ENCODE assay signal across 9 cellular contexts in the genomic region with DNA sequence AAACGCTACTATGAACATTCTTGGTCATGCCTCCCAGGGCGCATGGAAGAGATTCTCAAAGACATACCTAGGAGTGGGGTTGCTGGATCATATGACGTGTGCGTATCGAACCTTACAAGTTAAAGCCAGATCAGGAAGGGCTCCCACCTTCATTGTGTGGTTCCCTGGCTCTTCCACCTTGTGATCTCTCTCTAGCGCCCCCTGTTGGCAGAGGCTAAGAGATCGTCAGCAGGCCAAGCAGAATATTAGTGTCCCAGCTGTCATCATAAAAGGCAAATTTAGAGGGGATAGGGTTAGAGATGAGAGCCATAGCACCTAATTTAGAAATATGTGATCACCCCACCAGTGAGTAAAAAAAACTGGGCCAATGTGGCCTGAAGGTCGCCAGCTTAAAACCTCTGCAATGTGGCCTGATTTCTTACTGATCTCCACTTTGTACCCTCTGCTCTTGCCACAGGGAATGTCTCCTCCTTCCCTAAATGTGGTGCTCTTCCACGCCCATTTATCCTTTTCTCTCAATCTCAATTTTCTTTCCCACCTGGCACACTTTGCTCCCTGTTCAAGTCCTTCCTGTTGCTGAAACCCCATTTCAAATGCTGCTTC.
DNase-seq lines count a peak whose midpoint lies in the region; ATAC-seq, FAIRE-seq and TF ChIP-seq lines count a peak whose summit lies in the region.
"Had no signal": no experiment of that assay in that cellular context is flagged by ENCODE, and none has a peak within 500 bp of the region (broad histone marks: within the 10 kb centered on the region; RNA-seq: fewer than 3 reads in every experiment).

No MANE protein-coding gene starts in this region.

- TF ChIP-seq CTCF in GM12872 (IDR thresholded peaks at IDR 0.05; ENCODE audit: insufficient read depth, low read depth, low read length), result peak; percentile 93
- TF ChIP-seq CTCF in MCF 10A (IDR thresholded peaks at IDR 0.05; ENCODE audit: unreplicated experiment), result peak; percentile 85
- peak; percentile 83 for TF ChIP-seq CTCF in kidney (IDR thresholded peaks at IDR 0.05; ENCODE audit: borderline replicate concordance, extremely low read depth, insufficient read depth)

- DNase-seq in MG63 (peak; percentile 35), UCSD-AML1 (lab: John Stamatoyannopoulos, UW; ENCODE audit: unreplicated experiment) (peak; percentile 46), MCF 10A (ENCODE audit: unreplicated experiment) (peak; percentile 77), kidney (no peak)
- peak; percentile 58 to 65 for DNase-seq in stimulated activated CD4-positive, alpha-beta T cell treated with anti-CD3 and anti-CD28 coated beads, Interleukin-4, amount 100 ng/mL, for 48 hours (ENCODE audit: low read depth in 2 of 2)

- ATAC-seq in HG03457 (IDR thresholded peaks at IDR 0.05; ENCODE audit: unreplicated experiment), result no peak
- ATAC-seq in stimulated activated memory B cell treated with anti-CD40 and anti-IgM and Interleukin-4, amounts not matched to agents 10 μg/mL and 1 μg/mL and 100 μg/mL, for 72 hours, result no peak

- no peaks in the 10 kb centered on the region for H3K27me3 ChIP-seq in MG63

- H3K4me1 ChIP-seq in kidney (ENCODE audit: control insufficient read depth in 1 of 2, insufficient read depth in 1 of 2, low read depth in 1 of 2, low read length in 2 of 2), result no peaks in the 10 kb centered on the region

- H3K27me3 Mint-ChIP-seq in MCF 10A (ENCODE audit: insufficient read depth, unreplicated experiment), result no peaks in the 10 kb centered on the region
- H3K27me3 Mint-ChIP-seq in stimulated activated memory B cell treated with anti-CD40 and anti-IgM and Interleukin-4, amounts not matched to agents 10 μg/mL and 1 μg/mL and 100 μg/mL, for 72 hours, result peaks cover 25% of the 10 kb centered on the region

- no TSS peak for BruUV-seq in MCF 10A (replicated peaks; lab: Mats Ljungman, UMichigan)

- H3K9me3 ChIP-seq in MG63, result no peaks in the 10 kb centered on the region
- no peaks in the 10 kb centered on the region for H3K9me3 ChIP-seq in kidney (ENCODE audit: control insufficient read depth in 1 of 2, low read length in 2 of 2)

- H3K4me3 Mint-ChIP-seq in MCF 10A (ENCODE audit: unreplicated experiment), result no peak overlapping the region
- H3K4me3 Mint-ChIP-seq in stimulated activated memory B cell treated with anti-CD40 and anti-IgM and Interleukin-4, amounts not matched to agents 10 μg/mL and 1 μg/mL and 100 μg/mL, for 72 hours, result no peak overlapping the region

- no peaks in the 10 kb centered on the region for H3K9me3 Mint-ChIP-seq in MCF 10A (ENCODE audit: unreplicated experiment)
- no peaks in the 10 kb centered on the region for H3K9me3 Mint-ChIP-seq in stimulated activated memory B cell treated with anti-CD40 and anti-IgM and Interleukin-4, amounts not matched to agents 10 μg/mL and 1 μg/mL and 100 μg/mL, for 72 hours

- intact Hi-C loops in MCF 10A (cut with micrococcal nuclease) (loop anchor here (1.0 to 2.0 kb wide), 2 partner anchors 72 to 247 kb away; no protein-coding TSS in a partner anchor), kidney (cut with DNase I) (no loop called here)

- no peak overlapping the region for H3K27ac ChIP-seq in kidney (ENCODE audit: low read depth in 2 of 2, low read length in 2 of 2)

- FAIRE-seq in kidney (lab: Jason Lieb, UNC), result no peak
- FAIRE-seq: endometrium had no signal

- CTCF ChIA-PET in MCF 10A (lab: Yijun Ruan, JAX), result interaction anchor here (0.6 to 5.3 kb wide), 30 partner anchors 8 to 248 kb away, joined by 3 to 46 read pairs (median 3); no protein-coding TSS in a partner anchor

- no peak overlapping the region for H3K4me3 ChIP-seq in MG63
- H3K4me3 ChIP-seq in kidney (ENCODE audit: low read length in 2 of 2), result no peak overlapping the region

- no peaks in the 10 kb centered on the region for H3K36me3 ChIP-seq in MG63
- H3K36me3 ChIP-seq in kidney (ENCODE audit: control insufficient read depth in 1 of 2, insufficient read depth in 2 of 2, low read length in 2 of 2), result no peaks in the 10 kb centered on the region

- no peak overlapping the region for H3K9ac ChIP-seq in kidney (ENCODE audit: low read length in 2 of 2)

- H3K4me1 Mint-ChIP-seq in MCF 10A (ENCODE audit: insufficient read depth, unreplicated experiment), result no peaks in the 10 kb centered on the region
- no peaks in the 10 kb centered on the region for H3K4me1 Mint-ChIP-seq in stimulated activated memory B cell treated with anti-CD40 and anti-IgM and Interleukin-4, amounts not matched to agents 10 μg/mL and 1 μg/mL and 100 μg/mL, for 72 hours

- H3K27ac Mint-ChIP-seq in MCF 10A (ENCODE audit: low read depth, unreplicated experiment), result no peak overlapping the region
- H3K27ac Mint-ChIP-seq in stimulated activated memory B cell treated with anti-CD40 and anti-IgM and Interleukin-4, amounts not matched to agents 10 μg/mL and 1 μg/mL and 100 μg/mL, for 72 hours, result no peak overlapping the region

- POLR2A ChIA-PET in MCF 10A (lab: Yijun Ruan, JAX), result no interaction called here

- H3K36me3 Mint-ChIP-seq in MCF 10A (ENCODE audit: insufficient read depth, unreplicated experiment), result peaks cover 6% of the 10 kb centered on the region
- H3K36me3 Mint-ChIP-seq in stimulated activated memory B cell treated with anti-CD40 and anti-IgM and Interleukin-4, amounts not matched to agents 10 μg/mL and 1 μg/mL and 100 μg/mL, for 72 hours, result no peaks in the 10 kb centered on the region
